Comparison of ENCODE assay signal across 1 cellular context in genomic region chr11:61959678-61960077, GRCh38.
TF ChIP-seq lines count a peak whose summit lies in the region.

No MANE protein-coding gene starts in this region.

TF ChIP-seq in K562, 482 proteins besides CTCF, POLR2A, EP300 and RAD21:
- TF ChIP-seq RCOR1 (IDR thresholded peaks at IDR 0.05; ENCODE audit: borderline replicate concordance in 1 of 2, low read depth in 2 of 2, low read length in 2 of 2) (peak in 1 of 2 experiments; percentile 39; a peak in 2 of 4 replicates), POLR2G (IDR thresholded peaks at IDR 0.05; ENCODE audit: low read depth, low read length) (0 out of 2 replicates have a peak, but pooled peaks have one; percentile 24), PHF8 (IDR thresholded peaks at IDR 0.05; ENCODE audit: borderline replicate concordance, low read length) (no peak), ADNP (tag; IDR thresholded peaks at IDR 0.05) (peak; percentile 66; the same call in 1 of the 2 replicates), ZNF507 (tag; conservative IDR thresholded peaks at IDR 0.05) (no peak), NONO (IDR thresholded peaks at IDR 0.05; ENCODE audit: low read depth in 2 of 2, low read length in 1 of 2) (no peak), BCOR (IDR thresholded peaks at IDR 0.05) (peak; percentile 78), CXXC5 (CRISPR knock-in tag; IDR thresholded peaks at IDR 0.05) (no peak), ZNF668 (CRISPR knock-in tag; IDR thresholded peaks at IDR 0.05) (no peak), ZFPM2 (CRISPR knock-in tag; IDR thresholded peaks at IDR 0.05) (no peak), ETS2 (tag; IDR thresholded peaks at IDR 0.05; ENCODE audit: borderline replicate concordance, poor library complexity, severe bottlenecking) (no peak), SRSF3 (IDR thresholded peaks at IDR 0.05; ENCODE audit: insufficient read depth, low read length) (no peak), ZNF57 (CRISPR knock-in tag; IDR thresholded peaks at IDR 0.05) (no peak), SUPT5H (IDR thresholded peaks at IDR 0.05) (no peak), PURB (CRISPR knock-in tag; IDR thresholded peaks at IDR 0.05; ENCODE audit: low read depth) (no peak), ZBTB11 (CRISPR knock-in tag; IDR thresholded peaks at IDR 0.05) (no peak), MBD2 (IDR thresholded peaks at IDR 0.05; ENCODE audit: borderline replicate concordance, low read depth) (no peak), CBX1 (IDR thresholded peaks at IDR 0.05; ENCODE audit: low read depth) (peak; percentile 64; the same call in 1 of the 2 replicates), MEF2D (tag; conservative IDR thresholded peaks at IDR 0.05; ENCODE audit: low read depth) (no peak), PTBP1 (IDR thresholded peaks at IDR 0.05; ENCODE audit: low read depth, low read length) (no peak), KDM1A (IDR thresholded peaks at IDR 0.05) (peak; percentile 41 to 63; a peak in 2 of 4 replicates), SNRNP70 (optimal IDR thresholded peaks at IDR 0.05; ENCODE audit: low read depth, low read length) (no peak), ZNF263 (CRISPR knock-in tag; IDR thresholded peaks at IDR 0.05; ENCODE audit: borderline replicate concordance) (no peak; the same call in 1 of the 2 replicates), RBM25 (IDR thresholded peaks at IDR 0.05; ENCODE audit: low read depth, low read length, severe bottlenecking) (peak; percentile 85), TCFL5 (CRISPR knock-in tag; conservative IDR thresholded peaks at IDR 0.05) (no peak), SNIP1 (IDR thresholded peaks at IDR 0.05; ENCODE audit: low read depth) (no peak), SMAD3 (CRISPR knock-in tag; conservative IDR thresholded peaks at IDR 0.05) (no peak), TSHZ1 (CRISPR knock-in tag; IDR thresholded peaks at IDR 0.05) (no peak), RFX7 (CRISPR knock-in tag; IDR thresholded peaks at IDR 0.05) (no peak), ZNF133 (CRISPR knock-in tag; IDR thresholded peaks at IDR 0.05) (no peak), COPS2 (conservative IDR thresholded peaks at IDR 0.05) (no peak), MTA3 (IDR thresholded peaks at IDR 0.05; ENCODE audit: borderline replicate concordance) (no peak), POLR2H (tag; IDR thresholded peaks at IDR 0.05; ENCODE audit: low read depth) (no peak), SMARCA4 (IDR thresholded peaks at IDR 0.05) (no peak), MED1 (CRISPR knock-in tag; IDR thresholded peaks at IDR 0.05; ENCODE audit: borderline replicate concordance) (no peak), RNF219 (CRISPR knock-in tag; IDR thresholded peaks at IDR 0.05) (no peak), HNRNPLL (IDR thresholded peaks at IDR 0.05; ENCODE audit: low read depth, low read length, poor library complexity, severe bottlenecking) (no peak), MCM2 (IDR thresholded peaks at IDR 0.05; ENCODE audit: low read depth) (no peak)
